Comparison of ENCODE assay signal across 8 cellular contexts in genomic region chr2:206276169-206276927, GRCh38. TPM values are rescaled to one million over a fixed set of nuclear protein-coding genes. Genes with fewer than 3 reads are reported as not detected.
DNase-seq lines count a peak whose midpoint lies in the region; ATAC-seq, FAIRE-seq and TF ChIP-seq lines count a peak whose summit lies in the region.

No MANE protein-coding gene starts in this region.

- H3K9ac ChIP-seq in endocrine pancreas (ENCODE audit: control insufficient read depth, insufficient read depth, low read length): no peak overlapping the region

- H3K36me3 ChIP-seq in OCI-LY7 (ENCODE audit: insufficient read depth, low read length): no peaks in the 10 kb centered on the region
- no peaks in the 10 kb centered on the region for H3K36me3 ChIP-seq in endocrine pancreas (ENCODE audit: control insufficient read depth, insufficient read depth, low read length)
- H3K36me3 ChIP-seq in gastrocnemius medialis: no peaks in the 10 kb centered on the region

- H3K4me1 Mint-ChIP-seq in activated naive CD4-positive, alpha-beta T cell treated with anti-CD3 and anti-CD28 coated beads, Interleukin-2, amount 10 ng/mL, durations not matched to agents 7 days and 5 days: peaks cover 20% of the 10 kb centered on the region

- CTCF ChIA-PET in activated naive CD4-positive, alpha-beta T cell treated with anti-CD3 and anti-CD28 coated beads, Interleukin-2, amount 10 ng/mL, durations not matched to agents 7 days and 5 days (lab: Charles Lee): no interaction called here
- CTCF ChIA-PET in OCI-LY7 (lab: Charles Lee; ENCODE audit: unreplicated experiment): no interaction called here

- intact Hi-C loops in OCI-LY7 (cut with micrococcal nuclease; ENCODE audit: unreplicated experiment): loop anchor here (2.0 kb wide), 1 partner anchor 118 kb away; the partner anchor contains the start of genes EEF1B2 and NDUFS1
- intact Hi-C loops in gastrocnemius medialis (cut with DNase I; ENCODE audit: low total_unique reads): loop anchor here (10.0 kb wide), 1 partner anchor 168 kb away; the partner anchor contains the start of gene ADAM23

- H3K4me3 ChIP-seq in OCI-LY7 (ENCODE audit: low read depth, low read length, poor library complexity, severe bottlenecking) (peak overlapping the region; percentile 74), endocrine pancreas (ENCODE audit: control insufficient read depth, insufficient read depth, low read length) (peak overlapping the region; percentile 83), gastrocnemius medialis (peak overlapping the region; percentile 71 to 83 (median 76))

- H3K27me3 Mint-ChIP-seq in activated naive CD4-positive, alpha-beta T cell treated with anti-CD3 and anti-CD28 coated beads, Interleukin-2, amount 10 ng/mL, durations not matched to agents 7 days and 5 days: peaks cover 35% of the 10 kb centered on the region

- POLR2A ChIA-PET in OCI-LY7 (lab: Charles Lee): interaction anchor here (0.5 to 1.6 kb wide), 7 partner anchors 10 to 123 kb away, joined by 3 to 4 read pairs (median 3); no protein-coding TSS in a partner anchor

- peaks cover 40% of the 10 kb centered on the region for H3K4me1 ChIP-seq in OCI-LY7 (ENCODE audit: insufficient read depth, low read length, poor library complexity, severe bottlenecking)
- no peaks in the 10 kb centered on the region for H3K4me1 ChIP-seq in endocrine pancreas (ENCODE audit: control insufficient read depth, insufficient read depth, low read length)
- peaks cover 4 to 21% of the 10 kb centered on the region in 2 donors for H3K4me1 ChIP-seq in gastrocnemius medialis

- no peaks in the 10 kb centered on the region for H4K20me1 ChIP-seq in OCI-LY7 (ENCODE audit: insufficient read depth, low read length)

- peak overlapping the region; percentile 78 for H3K4me3 Mint-ChIP-seq in activated naive CD4-positive, alpha-beta T cell treated with anti-CD3 and anti-CD28 coated beads, Interleukin-2, amount 10 ng/mL, durations not matched to agents 7 days and 5 days

- H3K27me3 ChIP-seq in endocrine pancreas (ENCODE audit: control insufficient read depth, insufficient read depth, low read length): peaks cover 3% of the 10 kb centered on the region
- peaks cover 44 to 45% (median 45%) of the 10 kb centered on the region in 3 donors for H3K27me3 ChIP-seq in gastrocnemius medialis

- TF ChIP-seq POLR2A in gastrocnemius medialis (IDR thresholded peaks at IDR 0.05) (no peak), GM12891 (IDR thresholded peaks at IDR 0.05; ENCODE audit: low read depth, low read length) (no peak)

- H3K9me2 ChIP-seq in OCI-LY7 (ENCODE audit: insufficient read depth, low read length): no peaks in the 10 kb centered on the region

- no peak for DNase-seq in activated naive CD4-positive, alpha-beta T cell treated with anti-CD3 and anti-CD28 coated beads, Interleukin-2, amount 10 ng/mL, durations not matched to agents 7 days and 5 days
- DNase-seq in activated naive CD4-positive, alpha-beta T cell (lab: John Stamatoyannopoulos, UW): no peak
- DNase-seq in OCI-LY7 (ENCODE audit: low spot score): no peak
- no peak for DNase-seq in gastrocnemius medialis
- no peak for DNase-seq in NCI-H128 (lab: John Stamatoyannopoulos, UW; ENCODE audit: unreplicated experiment)
- no peak for DNase-seq in GM12891 (ENCODE audit: insufficient read length, low spot score)

- peaks cover 45% of the 10 kb centered on the region for H3K79me2 ChIP-seq in OCI-LY7 (ENCODE audit: insufficient read depth, low read depth, low read length)

- ATAC-seq in gastrocnemius medialis (no peak), GM19467 (IDR thresholded peaks at IDR 0.05; ENCODE audit: unreplicated experiment) (no peak)

- H3K36me3 Mint-ChIP-seq in activated naive CD4-positive, alpha-beta T cell treated with anti-CD3 and anti-CD28 coated beads, Interleukin-2, amount 10 ng/mL, durations not matched to agents 7 days and 5 days: peaks cover 4% of the 10 kb centered on the region

- peak overlapping the region; percentile 86 for H2AFZ ChIP-seq in OCI-LY7 (ENCODE audit: low read length)

- FAIRE-seq in GM12891 (lab: Jason Lieb, UNC): no peak

- H3K27ac ChIP-seq in OCI-LY7 (ENCODE audit: low read depth, low read length, poor library complexity, severe bottlenecking): peak overlapping the region; percentile 42
- peak overlapping the region in 1 of 4 donors; percentile 82 for H3K27ac ChIP-seq in gastrocnemius medialis

- peak overlapping the region; percentile 70 for H3K4me2 ChIP-seq in OCI-LY7 (ENCODE audit: low read length)

- H3K9me3 ChIP-seq in OCI-LY7 (ENCODE audit: low read length) (no peaks in the 10 kb centered on the region), endocrine pancreas (ENCODE audit: control insufficient read depth, low read length) (no peaks in the 10 kb centered on the region), gastrocnemius medialis (no peaks in the 10 kb centered on the region)

- in situ Hi-C loops in gastrocnemius medialis (cut with MboI; ENCODE audit: low sequenced_read_pairs in 4 of 4): loop anchor here in 1 of 4 donors (10.0 kb wide), 1 partner anchor 112 kb away; no protein-coding TSS in a partner anchor

- no peaks in the 10 kb centered on the region for H3K9me3 Mint-ChIP-seq in activated naive CD4-positive, alpha-beta T cell treated with anti-CD3 and anti-CD28 coated beads, Interleukin-2, amount 10 ng/mL, durations not matched to agents 7 days and 5 days

- no TSS peak for BruUV-seq in OCI-LY7 (replicated peaks; lab: Mats Ljungman, UMichigan)

- peak overlapping the region; percentile 11 for H3K27ac Mint-ChIP-seq in activated naive CD4-positive, alpha-beta T cell treated with anti-CD3 and anti-CD28 coated beads, Interleukin-2, amount 10 ng/mL, durations not matched to agents 7 days and 5 days

- TF ChIP-seq CTCF in OCI-LY7 (conservative IDR thresholded peaks at IDR 0.05; ENCODE audit: low read length): no peak
- TF ChIP-seq CTCF in gastrocnemius medialis (IDR thresholded peaks at IDR 0.05 in 4 of 5, conservative IDR thresholded peaks at IDR 0.05 in 1 of 5): no peak

TF ChIP-seq in GM12891, 5 proteins besides CTCF, POLR2A, EP300 and RAD21:
- TF ChIP-seq PAX5 (IDR thresholded peaks at IDR 0.05; ENCODE audit: insufficient read depth, low read length, severe bottlenecking) (no peak), POLR2AphosphoS5 (IDR thresholded peaks at IDR 0.05; ENCODE audit: low read depth, low read length) (no peak), POU2F2 (IDR thresholded peaks at IDR 0.05; ENCODE audit: low read depth, low read length) (no peak), SPI1 (IDR thresholded peaks at IDR 0.05; ENCODE audit: low read depth, low read length) (no peak), TAF1 (IDR thresholded peaks at IDR 0.05; ENCODE audit: low read depth, low read length) (no peak)
TF ChIP-seq in GM12891: peak in this region for 0.

RNA-seq across cellular contexts. Expression of gene ZDBF2, which starts 1.9 kb away (rescaled TPM):
- 13.9 and 14.0 TPM in 2 replicates for total RNA-seq in OCI-LY7 (2014; rRNA removed; shearing (Covaris generic))
- total RNA-seq in OCI-LY7 (2022) (37.0 and 44.3 TPM in 2 replicates), gastrocnemius medialis (10 to 100 TPM in 1 of 4 donors, 1 to 10 TPM in 3; 5.8 to 13.2 (median 9.5) TPM)
- 4.7 TPM for polyA plus RNA-seq in GM12891 (2012; ENCODE audit: low read depth, missing spikeins)
